ENCODE assay signal across 10 cellular contexts in genomic region chr11:75557649-75558494, GRCh38. TPM values are rescaled to one million over a fixed set of nuclear protein-coding genes. Genes with fewer than 3 reads are reported as not detected.
DNase-seq lines count a peak whose midpoint lies in the region; ATAC-seq and TF ChIP-seq lines count a peak whose summit lies in the region.
"Had no signal": no experiment of that assay in that cellular context is flagged by ENCODE, and none has a peak within 500 bp of the region (broad histone marks: within the 10 kb centered on the region; RNA-seq: fewer than 3 reads in every experiment).

No MANE protein-coding gene starts in this region.

- H3K4me3 Mint-ChIP-seq in neural progenitor cell: no peak overlapping the region

- H3K9me3 ChIP-seq in A673 (ENCODE audit: low read depth, low read length, poor library complexity, severe bottlenecking) (no peaks in the 10 kb centered on the region), esophagus squamous epithelium (no peaks in the 10 kb centered on the region), neural progenitor cell (ENCODE audit: low read depth) (no peaks in the 10 kb centered on the region)
- H3K9me3 ChIP-seq: BLaER1 had no signal

- ATAC-seq in HG03460 (IDR thresholded peaks at IDR 0.05; ENCODE audit: unreplicated experiment) (no peak), HG03354 (IDR thresholded peaks at IDR 0.05; ENCODE audit: poor library complexity, severe bottlenecking, unreplicated experiment) (no peak)

- H3K9ac ChIP-seq in neural progenitor cell: no peak overlapping the region
- H3K9ac ChIP-seq: BLaER1 had no signal

- H3K4me3 ChIP-seq in A673 (ENCODE audit: low read depth, low read length, poor library complexity, severe bottlenecking): no peak overlapping the region
- peak overlapping the region in 2 of 4 donors; percentile 8 to 50 for H3K4me3 ChIP-seq in esophagus squamous epithelium
- no peak overlapping the region for H3K4me3 ChIP-seq in neural progenitor cell
- H3K4me3 ChIP-seq: BLaER1 had no signal

- 19 to 31% methylated on average over 7 to 11 of the region's 17 CpGs for WGBS in esophagus squamous epithelium, 2 donors

- TF ChIP-seq POLR2A in esophagus squamous epithelium (IDR thresholded peaks at IDR 0.05): no peak

- peaks cover 8% of the 10 kb centered on the region for H3K79me2 ChIP-seq in neural progenitor cell (ENCODE audit: low read depth)

- no peak overlapping the region for H2AFZ ChIP-seq in neural progenitor cell (replicated peaks)

- DNase-seq in A673 (ENCODE audit: low spot score): peak; percentile 66
- no peak for DNase-seq in RWPE1 (ENCODE audit: low spot score)
- no peak for DNase-seq in esophagus squamous epithelium (lab: John Stamatoyannopoulos, UW)
- no peak for DNase-seq in neural progenitor cell (ENCODE audit: low spot score)
- DNase-seq in activated gamma-delta T cell treated with Interleukin-2 at 50 U/mL for 16 hours: no peak
- no peak for DNase-seq in D341Med (ENCODE audit: low spot score)
- DNase-seq: activated naive CD4-positive, alpha-beta T cell treated with Interleukin-2 at 50 U/mL for 16 hours had no signal

- peaks cover 13% of the 10 kb centered on the region for H3K27me3 Mint-ChIP-seq in neural progenitor cell (ENCODE audit: insufficient read depth, low read depth)

- H3K4me1 ChIP-seq in A673 (ENCODE audit: insufficient read depth, low read length, poor library complexity, severe bottlenecking): peaks cover 67% of the 10 kb centered on the region
- H3K4me1 ChIP-seq in esophagus squamous epithelium: peaks cover 28 to 88% (median 55%) of the 10 kb centered on the region in 3 donors
- peaks cover 51% of the 10 kb centered on the region for H3K4me1 ChIP-seq in neural progenitor cell

- TF ChIP-seq CTCF in A673 (conservative IDR thresholded peaks at IDR 0.05; ENCODE audit: low read depth, low read length): no peak
- no peak for TF ChIP-seq CTCF in RWPE1 (conservative IDR thresholded peaks at IDR 0.05; ENCODE audit: low read depth)
- no peak for TF ChIP-seq CTCF in esophagus squamous epithelium (IDR thresholded peaks at IDR 0.05)
- no peak for TF ChIP-seq CTCF in neural progenitor cell (IDR thresholded peaks at IDR 0.05)

- no TSS peak for BruUV-seq in A673 (replicated peaks; lab: Mats Ljungman, UMichigan)

- no peak overlapping the region for H3K4me2 ChIP-seq in neural progenitor cell
- H3K4me2 ChIP-seq: BLaER1 had no signal

- POLR2A ChIA-PET in A673 (lab: Charles Lee; ENCODE audit: low non-redundant PET): interaction anchor here (0.5 kb wide), 1 partner anchor 158 kb away, joined by 4 read pairs; no protein-coding TSS in a partner anchor
- POLR2A ChIA-PET in RWPE1 (lab: Yijun Ruan, JAX; ENCODE audit: low non-redundant PET): no interaction called here

- H3K27ac ChIP-seq in A673 (ENCODE audit: low read depth, low read length, poor library complexity, severe bottlenecking) (peak overlapping the region; percentile 73), RWPE1 (peak overlapping the region; percentile 97), esophagus squamous epithelium (peak overlapping the region; percentile 73 to 99 (median 96)), neural progenitor cell (no peak overlapping the region)
- H3K27ac ChIP-seq: BLaER1 had no signal

- peak overlapping the region; percentile 96 for H3K27ac Mint-ChIP-seq in neural progenitor cell

- H3K27me3 ChIP-seq in A673 (replicated peaks; ENCODE audit: insufficient read depth, low read depth, low read length, poor library complexity): no peaks in the 10 kb centered on the region
- H3K27me3 ChIP-seq in esophagus squamous epithelium: peaks cover 0 to 6% (median 0%) of the 10 kb centered on the region in 4 donors
- no peaks in the 10 kb centered on the region for H3K27me3 ChIP-seq in neural progenitor cell
- H3K27me3 ChIP-seq: BLaER1 had no signal

- H3K4me1 Mint-ChIP-seq in neural progenitor cell: peaks cover 74% of the 10 kb centered on the region

- CTCF ChIA-PET in A673 (lab: Charles Lee) (no interaction called here), RWPE1 (lab: Yijun Ruan, JAX) (no interaction called here)

- peaks cover 60% of the 10 kb centered on the region for H3F3A ChIP-seq in neural progenitor cell (ENCODE audit: low read depth)

- H4K20me1 ChIP-seq in neural progenitor cell (ENCODE audit: low read depth): no peaks in the 10 kb centered on the region
- H4K20me1 ChIP-seq: BLaER1 had no signal

- intact Hi-C loops in A673 (cut with micrococcal nuclease; ENCODE audit: unreplicated experiment): no loop called here
- intact Hi-C loops in esophagus squamous epithelium (cut with DNase I): no loop called here

- H3K36me3 Mint-ChIP-seq in neural progenitor cell: no peaks in the 10 kb centered on the region

- H3K9me3 Mint-ChIP-seq in neural progenitor cell: no peaks in the 10 kb centered on the region

- H3K36me3 ChIP-seq in A673 (ENCODE audit: insufficient read depth, low read length, poor library complexity, severe bottlenecking) (no peaks in the 10 kb centered on the region), esophagus squamous epithelium (no peaks in the 10 kb centered on the region), neural progenitor cell (no peaks in the 10 kb centered on the region)
- H3K36me3 ChIP-seq: BLaER1 had no signal

RNA-seq across cellular contexts. Expression of gene SERPINH1, which starts 4.2 kb away (rescaled TPM):
- total RNA-seq in A673 (2021): 264 and 268 TPM in 2 replicates
- 10 to 100 TPM; 41.4 to 70.1 (median 46.5) TPM for total RNA-seq in esophagus squamous epithelium
- total RNA-seq in neural progenitor cell (ENCODE audit: low replicate concordance): 219 and 589 TPM in 2 replicates

RNA-seq across cellular contexts. Expression of gene GDPD5, which starts 32.1 kb away (rescaled TPM):
- 1.4 and 3.5 TPM in 2 replicates for total RNA-seq in A673 (2021)
- 1 to 10 TPM in 3 of 4 donors, under 1 TPM in 1; 0.57 to 2.3 (median 1.6) TPM for total RNA-seq in esophagus squamous epithelium
- total RNA-seq in neural progenitor cell (ENCODE audit: low replicate concordance): 11.3 and 32.7 TPM in 2 replicates
